ENCODE assay signal across 13 cellular contexts in genomic region chr21:26952274-26953066, GRCh38. TPM values are rescaled to one million over a fixed set of nuclear protein-coding genes. Genes with fewer than 3 reads are reported as not detected.
DNase-seq lines count a peak whose midpoint lies in the region; ATAC-seq and TF ChIP-seq lines count a peak whose summit lies in the region.
"Had no signal": no experiment of that assay in that cellular context is flagged by ENCODE, and none has a peak within 500 bp of the region (broad histone marks: within the 10 kb centered on the region; RNA-seq: fewer than 3 reads in every experiment).

No MANE protein-coding gene starts in this region.

- TF ChIP-seq CTCF in BE2C (IDR thresholded peaks at IDR 0.05; ENCODE audit: low read depth, low read length) (no peak), IMR-90 (conservative IDR thresholded peaks at IDR 0.05; ENCODE audit: low read depth, low read length) (no peak), osteocyte (IDR thresholded peaks at IDR 0.05) (no peak), osteoblast (IDR thresholded peaks at IDR 0.05; ENCODE audit: extremely low read depth, low read depth, low read length) (no peak)

- no peaks in the 10 kb centered on the region for H3K27me3 Mint-ChIP-seq in osteocyte (ENCODE audit: unreplicated experiment)

- H3K23ac ChIP-seq in IMR-90 (ENCODE audit: low read depth, low read length), result no peak overlapping the region

- H3K9me3 Mint-ChIP-seq in osteocyte (ENCODE audit: unreplicated experiment), result no peaks in the 10 kb centered on the region

- peaks cover 31% of the 10 kb centered on the region for H3K4me1 Mint-ChIP-seq in osteocyte (ENCODE audit: unreplicated experiment)

- CTCF ChIA-PET in IMR-90 (lab: Yijun Ruan, JAX), result interaction anchor here (0.6 kb wide), 1 partner anchor 22 kb away, joined by 3 read pairs; no protein-coding TSS in a partner anchor

- H4K91ac ChIP-seq in IMR-90 (ENCODE audit: insufficient read depth, low read depth, low read length), result no peak overlapping the region

- H2BK5ac ChIP-seq in IMR-90 (ENCODE audit: low read depth, low read length, poor library complexity, severe bottlenecking), result no peak overlapping the region

- H2AFZ ChIP-seq in IMR-90 (replicated peaks; ENCODE audit: low read length, poor library complexity), result no peak overlapping the region
- H2AFZ ChIP-seq in osteoblast (ENCODE audit: low read length), result no peak overlapping the region

- H3K27ac Mint-ChIP-seq in osteocyte (ENCODE audit: unreplicated experiment), result peak overlapping the region; percentile 0

- peaks cover 3% of the 10 kb centered on the region for H3K4me1 ChIP-seq in BE2C
- no peaks in the 10 kb centered on the region for H3K4me1 ChIP-seq in IMR-90 (ENCODE audit: control insufficient read depth, insufficient read depth, low read length)
- no peaks in the 10 kb centered on the region for H3K4me1 ChIP-seq in osteoblast (ENCODE audit: insufficient read depth, low read length)

- H2BK20ac ChIP-seq in IMR-90 (ENCODE audit: low read depth, low read length), result no peak overlapping the region

- H4K5ac ChIP-seq in IMR-90 (ENCODE audit: low read depth, low read length), result no peak overlapping the region

- in situ Hi-C loops in IMR-90 (cut with MboI; ENCODE audit: low sequenced_read_pairs), result no loop called here

- no TSS peak for BruUV-seq in IMR-90 (replicated peaks; lab: Mats Ljungman, UMichigan)

- no peak for TF ChIP-seq POLR2A in IMR-90 (IDR thresholded peaks at IDR 0.05; ENCODE audit: low read depth, low read length)

- H3K4me3 ChIP-seq in BE2C (ENCODE audit: low read depth, low read length), result peak overlapping the region; percentile 4; the same call in 1 of the 2 replicates
- no peak overlapping the region for H3K4me3 ChIP-seq in IMR-90 (ENCODE audit: insufficient read depth, low read depth, low read length)
- no peak overlapping the region for H3K4me3 ChIP-seq in osteoblast (ENCODE audit: insufficient read depth, low read length)
- H3K4me3 ChIP-seq: K562 had no signal

- H3K36me3 Mint-ChIP-seq in osteocyte (ENCODE audit: unreplicated experiment), result peaks cover 79% of the 10 kb centered on the region

- no peak overlapping the region for H2AK9ac ChIP-seq in IMR-90 (replicated peaks; ENCODE audit: low read depth, low read length, poor library complexity)

- no peak for TF ChIP-seq RAD21 in IMR-90 (IDR thresholded peaks at IDR 0.05; ENCODE audit: low read length)

- dilution Hi-C loops in IMR-90 (cut with HindIII; ENCODE audit: low sequenced_read_pairs, unreplicated experiment), result no loop called here

- H3K4ac ChIP-seq in IMR-90 (ENCODE audit: low read depth, low read length), result no peak overlapping the region

- H3K14ac ChIP-seq in IMR-90 (replicated peaks; ENCODE audit: low read depth, low read length), result no peak overlapping the region

- POLR2A ChIA-PET in IMR-90 (lab: Charles Lee; ENCODE audit: unreplicated experiment), result interaction anchor here (0.5 kb wide), 2 partner anchors 48 to 207 kb away, joined by 3 to 17 read pairs; no protein-coding TSS in a partner anchor

- WGBS in IMR-90 (ENCODE audit: extremely low coverage in 2 of 2, insufficient read length in 1 of 2), 2 experiments, result no CpG with 5 or more reads among the region's 10 CpGs

- H3K9ac ChIP-seq in IMR-90 (ENCODE audit: low read depth, low read length), result no peak overlapping the region

- no peaks in the 10 kb centered on the region for H3K9me1 ChIP-seq in IMR-90 (ENCODE audit: insufficient read depth, low read length)

- no peak overlapping the region for H4K8ac ChIP-seq in IMR-90 (ENCODE audit: low read depth in 2 of 2, low read length in 2 of 2)

- H3K36me3 ChIP-seq in BE2C (no peaks in the 10 kb centered on the region), IMR-90 (ENCODE audit: control insufficient read depth, insufficient read depth, low read length) (peaks cover 23% of the 10 kb centered on the region), osteoblast (ENCODE audit: insufficient read depth, low read length) (peaks cover 37% of the 10 kb centered on the region)

- H3K27me3 ChIP-seq in BE2C, result no peaks in the 10 kb centered on the region
- H3K27me3 ChIP-seq in IMR-90 (ENCODE audit: control insufficient read depth, insufficient read depth, low read length), result no peaks in the 10 kb centered on the region
- no peaks in the 10 kb centered on the region for H3K27me3 ChIP-seq in osteoblast (ENCODE audit: insufficient read depth, low read length)

- no peak overlapping the region for H2BK15ac ChIP-seq in IMR-90 (ENCODE audit: low read depth, low read length)

- no peak overlapping the region for H3K4me3 Mint-ChIP-seq in osteocyte (ENCODE audit: unreplicated experiment)

- no peak overlapping the region for H3K56ac ChIP-seq in IMR-90 (ENCODE audit: extremely low read depth, insufficient read depth, low read length)

- H3K4me2 ChIP-seq in IMR-90 (ENCODE audit: low read depth, low read length) (no peak overlapping the region), osteoblast (ENCODE audit: insufficient read depth, low read length) (no peak overlapping the region)

- no peak overlapping the region for H2AK5ac ChIP-seq in IMR-90 (ENCODE audit: low read depth, low read length)

- ATAC-seq in IMR-90 (ENCODE audit: low read depth) (peak; percentile 63), HG02970 (IDR thresholded peaks at IDR 0.05; ENCODE audit: low FRiP score, unreplicated experiment) (no peak)
- ATAC-seq: K562 had no signal

- H4K20me1 ChIP-seq in IMR-90 (ENCODE audit: insufficient read depth, low read length) (no peaks in the 10 kb centered on the region), osteoblast (ENCODE audit: insufficient read depth, low read length) (no peaks in the 10 kb centered on the region)

- no peak for DNase-seq in BE2C
- peak; percentile 45 for DNase-seq in IMR-90
- DNase-seq in kidney glomerular epithelial cell (lab: John Stamatoyannopoulos, UW), result peak; percentile 35
- DNase-seq in osteocyte (ENCODE audit: extremely low spot score, unreplicated experiment), result no peak
- no peak for DNase-seq in NCI-H2107 (lab: John Stamatoyannopoulos, UW)
- no peak for DNase-seq in NCI-H446 (lab: John Stamatoyannopoulos, UW)
- DNase-seq in osteoblast (ENCODE audit: insufficient read length, low spot score, missing footprints), result no peak
- DNase-seq: HCEC 1CT, NCI-H187 treated with DMSO at 0.1 percent for 48 hours, NCI-H510A had no signal

- no peak overlapping the region for H3K18ac ChIP-seq in IMR-90 (ENCODE audit: low read depth, low read length)

- intact Hi-C loops in IMR-90 (cut with micrococcal nuclease), result no loop called here

- no peaks in the 10 kb centered on the region for H3K79me2 ChIP-seq in osteoblast (ENCODE audit: insufficient read depth, low read length)

- H2BK120ac ChIP-seq in IMR-90 (ENCODE audit: low read depth, low read length), result no peak overlapping the region

- no peaks in the 10 kb centered on the region for H3K79me1 ChIP-seq in IMR-90 (ENCODE audit: low read depth in 1 of 2, low read length in 2 of 2)

- H3K27ac ChIP-seq in IMR-90 (ENCODE audit: insufficient read depth, low read length) (no peak overlapping the region), osteoblast (ENCODE audit: low read depth, low read length) (no peak overlapping the region)

- H3K9me3 ChIP-seq in BE2C (no peaks in the 10 kb centered on the region), IMR-90 (ENCODE audit: control insufficient read depth, insufficient read depth, low read length) (no peaks in the 10 kb centered on the region), osteoblast (ENCODE audit: low read depth, low read length) (no peaks in the 10 kb centered on the region)

TF ChIP-seq in IMR-90, 13 proteins besides CTCF, POLR2A, EP300 and RAD21:
- TF ChIP-seq ELK1 (IDR thresholded peaks at IDR 0.05; ENCODE audit: borderline replicate concordance, low read depth, low read length), result no peak
- no peak for TF ChIP-seq RCOR1 (IDR thresholded peaks at IDR 0.05; ENCODE audit: insufficient replicate concordance, low read length)
- no peak for TF ChIP-seq CHD1 (IDR thresholded peaks at IDR 0.05; ENCODE audit: low read depth, low read length)
- TF ChIP-seq FOS (IDR thresholded peaks at IDR 0.05; ENCODE audit: low read depth, low read length), result no peak
- no peak for TF ChIP-seq MAFK (IDR thresholded peaks at IDR 0.05; ENCODE audit: low read depth, low read length)
- TF ChIP-seq RFX5 (IDR thresholded peaks at IDR 0.05; ENCODE audit: low read depth, low read length), result no peak
- no peak for TF ChIP-seq CEBPB (IDR thresholded peaks at IDR 0.05; ENCODE audit: low read depth, low read length)
- TF ChIP-seq MXI1 (IDR thresholded peaks at IDR 0.05; ENCODE audit: borderline replicate concordance, low read depth, low read length), result no peak
- no peak for TF ChIP-seq USF2 (IDR thresholded peaks at IDR 0.05; ENCODE audit: low read depth, low read length)
- TF ChIP-seq SMC3 (IDR thresholded peaks at IDR 0.05; ENCODE audit: low read depth, low read length), result no peak
- no peak for TF ChIP-seq BHLHE40 (IDR thresholded peaks at IDR 0.05; ENCODE audit: low read depth, low read length)
TF ChIP-seq in IMR-90: peak in this region for 0.

RNA-seq across cellular contexts. Expression of gene ADAMTS5, which starts 14.4 kb away (rescaled TPM):
- polyA plus RNA-seq in BE2C (2012; ENCODE audit: insufficient read depth, insufficient read length, low read depth), result not detected
- total RNA-seq in IMR-90 (2012; rRNA removed), result 0.54 and 1.1 TPM in 2 replicates
- polyA plus RNA-seq in IMR-90 (2012; rRNA removed), result 0.46 and 0.58 TPM in 2 replicates
- 0.25 and 0.28 TPM in 2 replicates for polyA plus RNA-seq in IMR-90 (2012; cell fraction: cytosol; rRNA removed)
- polyA plus RNA-seq in IMR-90 (2012; cell fraction: nucleus; rRNA removed; ENCODE audit: low replicate concordance), result 0.59 and 0.64 TPM in 2 replicates
- total RNA-seq in osteocyte, result 62.8 and 65.0 TPM in 2 replicates
- 38.9 and 39.1 TPM in 2 replicates for total RNA-seq in osteoblast
- total RNA-seq: A673, K562 had no signal
- polyA plus RNA-seq: K562 had no signal

Comparison
In these comparisons a context has a peak if more than half of its experiments do, and no peak if none do; other contexts are left out.
1. DNase-seq: peak in IMR-90 (single experiment) and kidney glomerular epithelial cell (single experiment); none in BE2C (single experiment), osteocyte (single experiment), NCI-H2107 (single experiment), NCI-H446 (0 of 2) and osteoblast (single experiment).
2. RNA of gene ADAMTS5, which starts 14.4 kb away (total RNA-seq): 62.8 to 65.0 TPM in osteocyte and 38.9 to 39.1 TPM in osteoblast; 0.54 to 1.1 TPM in IMR-90; every median in the first group is over 10 times any median in the second.